In the genomic region with DNA sequence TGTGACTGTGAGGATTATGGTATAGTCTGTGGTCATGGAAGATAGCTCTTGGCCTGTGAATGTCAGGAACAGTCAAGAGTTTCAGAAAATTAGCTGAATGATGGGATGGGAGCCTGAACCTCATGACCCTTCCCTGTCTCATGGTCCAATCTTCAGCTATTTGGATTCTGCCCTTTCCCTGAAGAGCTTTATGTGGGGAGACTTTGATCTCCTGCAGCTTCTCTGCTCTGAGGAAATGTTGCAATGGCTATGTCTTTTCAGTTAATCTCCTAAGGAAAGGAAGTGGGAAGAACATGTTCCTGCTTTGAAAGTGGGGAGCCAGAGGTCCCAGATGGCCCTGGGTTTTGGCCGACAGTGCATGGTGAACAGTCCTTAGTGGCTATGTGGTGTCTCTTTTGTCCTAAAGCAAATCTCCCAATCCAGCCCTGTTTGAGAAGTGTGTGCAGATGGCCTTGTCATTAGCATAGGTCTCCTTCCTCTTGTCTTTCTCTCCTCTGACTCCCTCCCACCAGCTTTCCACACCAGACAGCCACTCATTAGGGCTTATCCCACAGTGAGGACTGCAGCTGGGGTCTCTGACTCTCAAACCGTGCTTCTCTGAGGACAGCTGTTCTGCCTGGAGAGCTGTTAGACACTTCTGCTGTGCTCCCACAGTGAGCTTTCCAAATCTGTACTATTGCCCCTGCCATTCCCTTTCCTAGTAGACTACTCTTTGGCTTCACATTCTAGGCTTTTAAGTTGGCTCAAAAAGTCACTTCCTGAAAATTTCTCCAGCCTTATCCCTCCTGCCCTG, we compare ENCODE assay signal across 21 cellular contexts.
DNase-seq lines count a peak whose midpoint lies in the region; TF ChIP-seq lines count a peak whose summit lies in the region.
"Had no signal": no experiment of that assay in that cellular context is flagged by ENCODE, and none has a peak within 500 bp of the region (broad histone marks: within the 10 kb centered on the region; RNA-seq: fewer than 3 reads in every experiment).

No MANE protein-coding gene starts in this region.

- H3K27ac Mint-ChIP-seq in neural progenitor cell = peak overlapping the region; percentile 82
- no peak overlapping the region for H3K27ac Mint-ChIP-seq in activated naive CD8-positive, alpha-beta T cell treated with anti-CD3 and anti-CD28 coated beads for 36 hours
- H3K27ac Mint-ChIP-seq: activated T-helper 17 cell treated with anti-CD3 and anti-CD28 coated beads, Interleukin-2, amount 50 U/mL, for 72 hours; IgD-negative memory B cell had no signal

- intact Hi-C loops in left ventricle myocardium inferior (cut with micrococcal nuclease) (no loop called here), posterior cingulate gyrus (cut with DNase I) (no loop called here)

- H3K9me3 Mint-ChIP-seq in neural progenitor cell = peaks cover 10% of the 10 kb centered on the region
- no peaks in the 10 kb centered on the region for H3K9me3 Mint-ChIP-seq in activated naive CD8-positive, alpha-beta T cell treated with anti-CD3 and anti-CD28 coated beads for 36 hours
- H3K9me3 Mint-ChIP-seq: activated T-helper 17 cell treated with anti-CD3 and anti-CD28 coated beads, Interleukin-2, amount 50 U/mL, for 72 hours; IgD-negative memory B cell had no signal

- no peaks in the 10 kb centered on the region for H3K79me2 ChIP-seq in neural progenitor cell (ENCODE audit: low read depth)

- H3K27me3 ChIP-seq in left ventricle myocardium inferior (ENCODE audit: low read depth) = no peaks in the 10 kb centered on the region
- H3K27me3 ChIP-seq in neural progenitor cell = no peaks in the 10 kb centered on the region
- H3K27me3 ChIP-seq: dorsolateral prefrontal cortex, pancreas, vagina had no signal

- H3K4me3 ChIP-seq in left ventricle myocardium inferior = no peak overlapping the region
- no peak overlapping the region for H3K4me3 ChIP-seq in neural progenitor cell
- H3K4me3 ChIP-seq: dorsolateral prefrontal cortex, pancreas, vagina had no signal

- H3K27ac ChIP-seq in left ventricle myocardium inferior (replicated peaks) (peak overlapping the region; percentile 17), neural progenitor cell (no peak overlapping the region)
- H3K27ac ChIP-seq: HL-60, pancreas, vagina had no signal

- H3K9me3 ChIP-seq in left ventricle myocardium inferior (replicated peaks) (peaks cover 3% of the 10 kb centered on the region), neural progenitor cell (ENCODE audit: low read depth) (peaks cover 4% of the 10 kb centered on the region)
- H3K9me3 ChIP-seq: pancreas, vagina had no signal

- no peak overlapping the region for H3K9ac ChIP-seq in neural progenitor cell

- H3K4me1 ChIP-seq in left ventricle myocardium inferior (peaks cover 6% of the 10 kb centered on the region), neural progenitor cell (peaks cover 26% of the 10 kb centered on the region)
- H3K4me1 ChIP-seq: vagina had no signal

- H4K20me1 ChIP-seq in neural progenitor cell (ENCODE audit: low read depth) = no peaks in the 10 kb centered on the region

- H3K4me1 Mint-ChIP-seq in neural progenitor cell = peaks cover 33% of the 10 kb centered on the region
- H3K4me1 Mint-ChIP-seq in activated naive CD8-positive, alpha-beta T cell treated with anti-CD3 and anti-CD28 coated beads for 36 hours = no peaks in the 10 kb centered on the region
- H3K4me1 Mint-ChIP-seq: activated T-helper 17 cell treated with anti-CD3 and anti-CD28 coated beads, Interleukin-2, amount 50 U/mL, for 72 hours; IgD-negative memory B cell had no signal

- no peak overlapping the region for H3K4me2 ChIP-seq in neural progenitor cell

- DNase-seq in DMS 273 (lab: John Stamatoyannopoulos, UW; ENCODE audit: unreplicated experiment) (peak; percentile 59), NCI-H82 treated with DMSO at 0.1 percent for 48 hours (lab: John Stamatoyannopoulos, UW; ENCODE audit: unreplicated experiment) (peak; percentile 95), left ventricle myocardium inferior (no peak), neural progenitor cell (ENCODE audit: low spot score) (no peak), posterior cingulate gyrus (no peak), NCI-H1092 treated with DMSO at 0.1 percent for 48 hours (lab: John Stamatoyannopoulos, UW) (no peak), DMS153 treated with DMSO at 0.1 percent for 48 hours (lab: John Stamatoyannopoulos, UW; ENCODE audit: unreplicated experiment) (no peak)
- DNase-seq in activated naive CD8-positive, alpha-beta T cell treated with anti-CD3 and anti-CD28 coated beads for 36 hours = no peak
- DNase-seq: activated CD4-positive, alpha-beta T cell treated with anti-CD3 and anti-CD28 coated beads for 48 hours; caudate nucleus; DMS53; dorsolateral prefrontal cortex; left cardiac atrium; NCI-H1436 treated with DMSO at 0.1 percent for 48 hours; NCI-H2227 treated with DMSO at 0.1 percent for 48 hours; pancreas; stimulated activated CD4-positive, alpha-beta T cell treated with anti-CD3 and anti-CD28 coated beads, Interleukin-2, amount 100 ng/mL, for 48 hours had no signal

- TF ChIP-seq CTCF in left ventricle myocardium inferior (IDR thresholded peaks at IDR 0.05; ENCODE audit: borderline replicate concordance) (no peak), neural progenitor cell (IDR thresholded peaks at IDR 0.05) (no peak)

- peak overlapping the region; percentile 31 for H3K4me3 Mint-ChIP-seq in neural progenitor cell
- no peak overlapping the region for H3K4me3 Mint-ChIP-seq in activated naive CD8-positive, alpha-beta T cell treated with anti-CD3 and anti-CD28 coated beads for 36 hours
- H3K4me3 Mint-ChIP-seq: activated T-helper 17 cell treated with anti-CD3 and anti-CD28 coated beads, Interleukin-2, amount 50 U/mL, for 72 hours; IgD-negative memory B cell had no signal

- H3K36me3 ChIP-seq in left ventricle myocardium inferior (no peaks in the 10 kb centered on the region), neural progenitor cell (no peaks in the 10 kb centered on the region)
- H3K36me3 ChIP-seq: pancreas, vagina had no signal

- no peaks in the 10 kb centered on the region for H3F3A ChIP-seq in neural progenitor cell (ENCODE audit: low read depth)

- peaks cover 4% of the 10 kb centered on the region for H3K36me3 Mint-ChIP-seq in neural progenitor cell
- H3K36me3 Mint-ChIP-seq in activated naive CD8-positive, alpha-beta T cell treated with anti-CD3 and anti-CD28 coated beads for 36 hours = no peaks in the 10 kb centered on the region
- H3K36me3 Mint-ChIP-seq: IgD-negative memory B cell had no signal

- H3K27me3 Mint-ChIP-seq in neural progenitor cell (ENCODE audit: insufficient read depth, low read depth) = no peaks in the 10 kb centered on the region
- peaks cover 15% of the 10 kb centered on the region for H3K27me3 Mint-ChIP-seq in activated naive CD8-positive, alpha-beta T cell treated with anti-CD3 and anti-CD28 coated beads for 36 hours

- no peak overlapping the region for H2AFZ ChIP-seq in neural progenitor cell (replicated peaks)

Comparison
In these comparisons a context has a peak if more than half of its experiments do, and no peak if none do; other contexts are left out.
1. DNase-seq: peak in DMS 273 (single experiment) and NCI-H82 treated with DMSO at 0.1 percent for 48 hours (single experiment); none in left ventricle myocardium inferior (single experiment), neural progenitor cell (single experiment), activated naive CD8-positive, alpha-beta T cell treated with anti-CD3 and anti-CD28 coated beads for 36 hours (single experiment), posterior cingulate gyrus (0 of 10), NCI-H1092 treated with DMSO at 0.1 percent for 48 hours (single experiment) and DMS153 treated with DMSO at 0.1 percent for 48 hours (single experiment).